Comparison of ENCODE assay signal across 8 cellular contexts in genomic region chr11:65615229-65615949, GRCh38. TPM values are rescaled to one million over a fixed set of nuclear protein-coding genes. Genes with fewer than 3 reads are reported as not detected.
A peak's percentile ranks its signal among the peaks of the same experiment; 100 is the strongest.
DNase-seq lines count a peak whose midpoint lies in the region; ATAC-seq, FAIRE-seq and TF ChIP-seq lines count a peak whose summit lies in the region.

PCNX3 (plus strand) TSS chr11:65615776; CDS start chr11:65616312, 536 bp downstream.

- H3K36me3 ChIP-seq in adipocyte (ENCODE audit: control insufficient read depth, insufficient read depth, low read length, severe bottlenecking), result peaks cover 35% of the 10 kb centered on the region
- peaks cover 6 to 22% (median 18%) of the 10 kb centered on the region in 3 donors for H3K36me3 ChIP-seq in pancreas
- peaks cover 26 to 65% (median 33%) of the 10 kb centered on the region in 3 donors for H3K36me3 ChIP-seq in tibial artery

- TF ChIP-seq CTCF in GM12875 (IDR thresholded peaks at IDR 0.05; ENCODE audit: borderline replicate concordance, insufficient read depth, low read depth, low read length) (no peak), pancreas (IDR thresholded peaks at IDR 0.05) (no peak), tibial artery (IDR thresholded peaks at IDR 0.05) (no peak)

- H3K4me3 ChIP-seq in GM12875 (ENCODE audit: low read depth, low read length), result peak within 1 kb of the TSS; percentile 90
- H3K4me3 ChIP-seq in adipocyte (ENCODE audit: low read length), result peak within 1 kb of the TSS; percentile 90
- H3K4me3 ChIP-seq in pancreas, result peak within 1 kb of the TSS; percentile 88 to 96 (median 94)
- peak within 1 kb of the TSS; percentile 98 for H3K4me3 ChIP-seq in tibial artery

- WGBS in pancreas, 2 donors, result 0% methylated on average over 48 to 55 of the region's 55 CpGs

- peak; percentile 99 for FAIRE-seq in pancreas (lab: Jason Lieb, UNC)

- H3K9ac ChIP-seq in adipocyte (ENCODE audit: low read length), result peak within 1 kb of the TSS; percentile 99

- H3K4me1 ChIP-seq in adipocyte (ENCODE audit: control insufficient read depth, insufficient read depth, low read length), result peaks cover 37% of the 10 kb centered on the region
- H3K4me1 ChIP-seq in pancreas, result peaks cover 13 to 25% (median 24%) of the 10 kb centered on the region in 3 donors
- H3K4me1 ChIP-seq in tibial artery, result peaks cover 0 to 59% (median 49%) of the 10 kb centered on the region in 4 donors

- ATAC-seq in HG02798 (IDR thresholded peaks at IDR 0.05; ENCODE audit: poor library complexity, unreplicated experiment) (peak; percentile 82), Right ventricle myocardium superior (ENCODE audit: poor library complexity) (peak; percentile 90), pancreas (peak; percentile 78 to 90 (median 82))

- intact Hi-C loops in Right ventricle myocardium superior (cut with DNase I), result no loop called here
- intact Hi-C loops in pancreas (cut with DNase I), result no loop called here
- intact Hi-C loops in tibial artery (cut with DNase I; ENCODE audit: low total_unique reads), result loop anchor here (5.0 kb wide), 2 partner anchors 47 to 202 kb away; partner anchors contain the start of gene RELA

- no peaks in the 10 kb centered on the region for H3K27me3 ChIP-seq in adipocyte (replicated peaks; ENCODE audit: control insufficient read depth, insufficient read depth, low read length)
- H3K27me3 ChIP-seq in pancreas, result no peaks in the 10 kb centered on the region
- no peaks in the 10 kb centered on the region for H3K27me3 ChIP-seq in tibial artery

- peak; percentile 100 for DNase-seq in NCI-H1436 (lab: John Stamatoyannopoulos, UW)
- DNase-seq in T follicular helper cell (ENCODE audit: low read depth), result peak; percentile 100
- DNase-seq in adipocyte (ENCODE audit: low read depth), result peak; percentile 100
- peak; percentile 100 for DNase-seq in Right ventricle myocardium superior
- peak; percentile 99 to 100 (median 100) for DNase-seq in pancreas
- peak; percentile 100 for DNase-seq in tibial artery

- no peaks in the 10 kb centered on the region for H3K9me3 ChIP-seq in adipocyte (ENCODE audit: control insufficient read depth, low read length)
- no peaks in the 10 kb centered on the region for H3K9me3 ChIP-seq in pancreas
- H3K9me3 ChIP-seq in tibial artery, result no peaks in the 10 kb centered on the region

- H3K27ac ChIP-seq in pancreas (peak within 1 kb of the TSS; percentile 88 to 94 (median 92)), tibial artery (peak within 1 kb of the TSS; percentile 88 to 96)

RNA-seq across cellular contexts. Expression of gene PCNX3, which starts in this region (rescaled TPM):
- total RNA-seq in Right ventricle myocardium superior (9.3 TPM), pancreas (10 to 100 TPM; 13.5 to 21.5 (median 17.3) TPM)
- 10 to 100 TPM; 21.7 to 26.3 TPM for polyA plus RNA-seq in pancreas

Comparison
In these comparisons a context has a peak if more than half of its experiments do, and no peak if none do; other contexts are left out.
1. Peak in every context shown above with its lines: DNase-seq, ATAC-seq, H3K4me3 ChIP-seq and H3K27ac ChIP-seq.